In the genomic region with DNA sequence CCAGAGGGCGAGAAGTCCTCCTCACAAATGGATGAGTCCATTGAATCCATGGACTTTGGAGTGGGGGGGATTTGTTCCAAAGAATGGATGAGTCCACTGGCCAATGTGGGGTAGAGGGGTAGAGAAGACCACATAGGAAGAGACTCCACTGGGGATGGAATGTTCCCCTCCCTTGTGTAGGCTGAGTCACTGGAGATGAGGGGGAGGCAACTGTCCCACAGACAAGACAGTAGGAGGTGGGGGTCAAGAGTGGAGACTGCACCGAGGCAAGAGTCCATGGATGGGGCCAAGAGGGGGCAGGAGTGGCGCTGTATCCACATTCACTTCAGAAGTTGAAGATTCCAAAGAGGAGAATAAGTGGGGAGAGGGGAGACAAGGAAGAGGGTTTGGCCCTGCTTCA, we compare ENCODE assay signal across 1 cellular context.
TF ChIP-seq lines count a peak whose summit lies in the region.

No MANE protein-coding gene starts in this region.

TF ChIP-seq in HEK293, 187 proteins besides CTCF, POLR2A, EP300 and RAD21 (continued from another document):
- no peak for TF ChIP-seq PRDM6 (tag by site-specific recombination; IDR thresholded peaks at IDR 0.05)
- TF ChIP-seq ZNF175 (tag by site-specific recombination; IDR thresholded peaks at IDR 0.05), result no peak
- TF ChIP-seq ZNF350 (tag by site-specific recombination; IDR thresholded peaks at IDR 0.05), result no peak
- TF ChIP-seq ZNF776 (tag by site-specific recombination; IDR thresholded peaks at IDR 0.05; ENCODE audit: borderline replicate concordance), result no peak
- TF ChIP-seq ZNF488 (tag by site-specific recombination; IDR thresholded peaks at IDR 0.05), result no peak
- no peak for TF ChIP-seq ZFP41 (tag by site-specific recombination; IDR thresholded peaks at IDR 0.05; ENCODE audit: borderline replicate concordance)
- TF ChIP-seq ZNF510 (tag by site-specific recombination; IDR thresholded peaks at IDR 0.05; ENCODE audit: insufficient replicate concordance), result no peak
- no peak for TF ChIP-seq ZNF571 (tag by site-specific recombination; IDR thresholded peaks at IDR 0.05)
- no peak for TF ChIP-seq ZNF324 (tag by site-specific recombination; IDR thresholded peaks at IDR 0.05)
TF ChIP-seq in HEK293: peak in this region for 8.
